ENCODE assay signal across 9 cellular contexts in the genomic region with DNA sequence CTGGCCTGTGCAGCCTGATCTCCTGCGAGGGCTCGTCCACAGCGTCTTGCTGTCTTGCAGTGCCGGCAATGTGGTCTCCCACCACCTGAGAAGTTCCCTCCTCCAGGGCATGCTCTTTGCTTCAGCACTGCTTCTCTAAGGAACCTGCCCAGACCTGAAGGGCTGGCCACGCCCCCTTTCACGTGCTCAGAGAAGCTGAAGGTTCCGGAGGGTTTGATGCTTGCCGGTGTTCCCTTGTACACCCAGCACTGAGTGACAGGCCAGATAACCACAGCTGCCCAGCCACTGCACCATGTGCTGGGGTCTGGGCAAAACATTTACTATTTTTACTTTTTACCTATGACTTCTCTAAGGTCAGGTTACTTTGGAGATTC. TPM values are rescaled to one million over a fixed set of nuclear protein-coding genes. Genes with fewer than 3 reads are reported as not detected.
A peak's percentile ranks its signal among the peaks of the same experiment; 100 is the strongest.
DNase-seq lines count a peak whose midpoint lies in the region; TF ChIP-seq lines count a peak whose summit lies in the region.
"Had no signal": no experiment of that assay in that cellular context is flagged by ENCODE, and none has a peak within 500 bp of the region (broad histone marks: within the 10 kb centered on the region; RNA-seq: fewer than 3 reads in every experiment).

No MANE protein-coding gene starts in this region.

- no peaks in the 10 kb centered on the region for H3K27me3 Mint-ChIP-seq in Calu3 (ENCODE audit: unreplicated experiment)

- H3K4me1 ChIP-seq in suprapubic skin = peaks cover 31% of the 10 kb centered on the region

- H3K4me1 Mint-ChIP-seq in Calu3 (ENCODE audit: low read depth, unreplicated experiment) = peaks cover 1% of the 10 kb centered on the region

- no peak for TF ChIP-seq EP300 in suprapubic skin (IDR thresholded peaks at IDR 0.05)

- no peak overlapping the region for H3K27ac Mint-ChIP-seq in Calu3 (ENCODE audit: unreplicated experiment)

- H3K27me3 ChIP-seq in suprapubic skin = no peaks in the 10 kb centered on the region
- H3K27me3 ChIP-seq: upper lobe of left lung had no signal

- WGBS in suprapubic skin = 8% methylated on average over 8 of the region's 8 CpGs

- TF ChIP-seq CTCF in Calu3 (IDR thresholded peaks at IDR 0.05; ENCODE audit: unreplicated experiment) (no peak), suprapubic skin (IDR thresholded peaks at IDR 0.05) (no peak)

- peak overlapping the region; percentile 92 for H3K4me3 Mint-ChIP-seq in Calu3 (ENCODE audit: low read depth, unreplicated experiment)

- intact Hi-C loops in Calu3 (cut with micrococcal nuclease; ENCODE audit: unreplicated experiment) = no loop called here

- H3K36me3 ChIP-seq in suprapubic skin = peaks cover 18% of the 10 kb centered on the region

- H3K9me3 ChIP-seq in suprapubic skin = no peaks in the 10 kb centered on the region
- H3K9me3 ChIP-seq: upper lobe of left lung had no signal

- no peak overlapping the region for H3K4me3 ChIP-seq in suprapubic skin
- H3K4me3 ChIP-seq: upper lobe of left lung had no signal

- CTCF ChIA-PET in Calu3 (lab: Charles Lee) = interaction anchor here (0.6 to 1.0 kb wide), 4 partner anchors 9 to 268 kb away, joined by 3 to 5 read pairs (median 3); no protein-coding TSS in a partner anchor

- H3K36me3 Mint-ChIP-seq in Calu3 (ENCODE audit: insufficient read depth, unreplicated experiment) = peaks cover 53% of the 10 kb centered on the region

- DNase-seq in Calu3 (peak; percentile 82), NCI-H2227 treated with DMSO at 0.1 percent for 48 hours (lab: John Stamatoyannopoulos, UW) (peak; percentile 44), iPS DF 4.7 (ENCODE audit: extremely low read depth, low spot score) (peak; percentile 69), superior temporal gyrus (ENCODE audit: extremely low spot score) (no peak), suprapubic skin (ENCODE audit: low spot score in 2 of 2) (no peak), T1000 (lab: John Stamatoyannopoulos, UW) (no peak)
- DNase-seq in activated T-cell treated with anti-CD3 and anti-CD28 coated beads, Interleukin-2, amount 50 U/mL, for 48 hours = peak; percentile 60
- DNase-seq in stimulated activated CD4-positive, alpha-beta T cell treated with anti-CD3 and anti-CD28 coated beads, Interleukin-4, amount 100 ng/mL, for 4 hours = peak; percentile 57 to 75

- no peak for TF ChIP-seq POLR2A in suprapubic skin (IDR thresholded peaks at IDR 0.05)

- no peak overlapping the region for H3K27ac ChIP-seq in suprapubic skin
- H3K27ac ChIP-seq: upper lobe of left lung had no signal

- H3K9me3 Mint-ChIP-seq in Calu3 (ENCODE audit: low read depth, unreplicated experiment) = no peaks in the 10 kb centered on the region

- no TSS peak for BruUV-seq in Calu3 (replicated peaks; lab: Mats Ljungman, UMichigan)

RNA-seq across cellular contexts. Expression of a gene that starts 1.7 kb away (rescaled TPM):
- total RNA-seq in Calu3 (2022) (51.2 and 56.4 TPM in 2 replicates), suprapubic skin (10 to 100 TPM in 3 of 4 donors, 1 to 10 TPM in 1; 9.5 to 16.5 (median 12.2) TPM)

RNA-seq across cellular contexts. Expression of a gene that starts 26.1 kb away (rescaled TPM):
- 19.8 and 21.6 TPM in 2 replicates for total RNA-seq in Calu3 (2022)
- 10 to 100 TPM; 13.9 to 18.9 (median 16.1) TPM for total RNA-seq in suprapubic skin

RNA-seq across cellular contexts. Expression of a gene that starts 48.7 kb away (rescaled TPM):
- total RNA-seq in Calu3 (2022) (61.1 and 64.7 TPM in 2 replicates), suprapubic skin (10 to 100 TPM; 31.9 to 85.8 (median 44.1) TPM)

Comparison
In these comparisons a context has a peak if more than half of its experiments do, and no peak if none do; other contexts are left out.
1. DNase-seq: peak in Calu3 (single experiment), NCI-H2227 treated with DMSO at 0.1 percent for 48 hours (single experiment), activated T-cell treated with anti-CD3 and anti-CD28 coated beads, Interleukin-2, amount 50 U/mL, for 48 hours (2 of 2), iPS DF 4.7 (single experiment) and stimulated activated CD4-positive, alpha-beta T cell treated with anti-CD3 and anti-CD28 coated beads, Interleukin-4, amount 100 ng/mL, for 4 hours (2 of 2); none in superior temporal gyrus (single experiment), suprapubic skin (0 of 2) and T1000 (single experiment).